ENCODE assay signal across 8 cellular contexts in the genomic region with DNA sequence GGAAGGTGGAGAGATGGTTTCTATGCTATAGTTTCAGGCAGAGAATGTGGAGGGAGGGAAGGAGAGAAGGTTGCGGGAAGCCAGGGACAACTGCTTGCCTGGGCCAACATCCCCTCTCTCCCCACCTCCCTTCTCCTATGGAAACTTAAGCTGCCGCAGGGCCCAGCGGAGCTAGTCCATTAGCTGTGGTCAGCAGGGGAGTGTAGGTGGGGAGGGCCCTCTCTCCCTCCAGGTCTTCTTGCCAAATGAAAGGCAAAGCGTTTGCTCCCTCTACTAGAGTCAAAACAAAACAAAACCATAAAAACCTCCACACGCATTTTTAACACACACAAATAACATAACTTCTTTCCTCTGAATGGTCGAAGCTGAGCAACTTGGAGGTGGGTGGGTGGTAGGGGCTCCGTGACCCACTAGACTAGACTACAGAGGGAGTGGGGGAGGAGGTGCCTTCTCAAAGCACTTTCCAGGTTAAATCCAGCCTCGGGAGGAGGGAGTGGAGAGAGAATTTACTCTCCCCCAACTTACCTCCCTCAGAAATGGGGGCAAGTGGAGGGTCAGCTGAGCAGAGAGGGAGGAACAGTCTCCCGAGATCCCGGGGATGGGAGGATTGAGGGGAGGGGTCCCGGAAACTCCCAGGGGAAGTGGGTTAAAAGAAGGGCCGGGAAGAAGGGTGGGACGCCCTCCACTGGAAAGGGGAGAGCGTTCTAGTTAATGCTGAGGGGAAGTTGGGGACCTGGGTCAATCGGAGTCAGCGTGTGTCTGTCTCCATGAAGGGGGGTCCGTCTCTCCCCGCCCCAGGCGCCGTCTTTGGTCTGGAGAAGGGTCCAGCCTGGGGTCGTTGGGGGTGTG. TPM values are rescaled to one million over a fixed set of nuclear protein-coding genes. Genes with fewer than 3 reads are reported as not detected.
DNase-seq lines count a peak whose midpoint lies in the region; ATAC-seq and TF ChIP-seq lines count a peak whose summit lies in the region.

No MANE protein-coding gene starts in this region.

- H3K4me2 ChIP-seq in fibroblast of lung (ENCODE audit: extremely low read depth, insufficient read depth, low read length): peak overlapping the region; percentile 36
- peak overlapping the region; percentile 80 for H3K4me2 ChIP-seq in trophoblast cell (ENCODE audit: low read length)

- no peaks in the 10 kb centered on the region for H3K36me3 ChIP-seq in fibroblast of lung (ENCODE audit: control insufficient read depth, insufficient read depth, low read length)
- no peaks in the 10 kb centered on the region for H3K36me3 ChIP-seq in trophoblast cell (ENCODE audit: control insufficient read depth in 1 of 2, insufficient read depth in 2 of 2, low read length in 2 of 2)

- peak overlapping the region; percentile 98 for H3K18ac ChIP-seq in trophoblast cell (ENCODE audit: low read length)

- peaks cover 9% of the 10 kb centered on the region for H3K79me2 ChIP-seq in fibroblast of lung (ENCODE audit: control insufficient read depth, insufficient read depth, low read length)
- peaks cover 17% of the 10 kb centered on the region for H3K79me2 ChIP-seq in trophoblast cell (ENCODE audit: control insufficient read depth, insufficient read depth, low read length, poor library complexity)

- H3K14ac ChIP-seq in trophoblast cell (ENCODE audit: low read length): peak overlapping the region; percentile 97

- H2AFZ ChIP-seq in fibroblast of lung (ENCODE audit: low read length): no peak overlapping the region
- H2AFZ ChIP-seq in trophoblast cell (ENCODE audit: insufficient read depth, low read length, poor library complexity): peak overlapping the region; percentile 82

- H3K27me3 ChIP-seq in fibroblast of lung (ENCODE audit: control insufficient read depth, insufficient read depth, low read length) (no peaks in the 10 kb centered on the region), trophoblast cell (ENCODE audit: insufficient read depth, low read length) (no peaks in the 10 kb centered on the region)

- H4K12ac ChIP-seq in trophoblast cell (ENCODE audit: low read depth, low read length): peak overlapping the region; percentile 83

- peaks cover 36% of the 10 kb centered on the region for H3K4me1 ChIP-seq in fibroblast of lung (ENCODE audit: control insufficient read depth, extremely low read depth, insufficient read depth, low read length)
- H3K4me1 ChIP-seq in trophoblast cell (ENCODE audit: control insufficient read depth in 1 of 2, insufficient read depth in 2 of 2, low read length in 2 of 2): peaks cover 10 to 16% of the 10 kb centered on the region in 2 experiments

- H4K91ac ChIP-seq in trophoblast cell (ENCODE audit: low read depth, low read length): peak overlapping the region; percentile 98

- H3K79me1 ChIP-seq in trophoblast cell (ENCODE audit: low read length): peaks cover 29% of the 10 kb centered on the region

- peak; percentile 85 for DNase-seq in ELF-1 (ENCODE audit: low read depth, low spot score)
- no peak for DNase-seq in RWPE1 (ENCODE audit: low spot score)
- peak; percentile 55 to 68 for DNase-seq in fibroblast of lung (ENCODE audit: low read depth in 2 of 2)
- DNase-seq in trophoblast cell: no peak
- no peak for DNase-seq in cerebellar nuclear complex (lab: John Stamatoyannopoulos, UW)
- DNase-seq in OCI-M1 (lab: John Stamatoyannopoulos, UW): no peak
- no peak for DNase-seq in NCI-H2081 (lab: John Stamatoyannopoulos, UW)

- no peak for TF ChIP-seq CTCF in RWPE1 (conservative IDR thresholded peaks at IDR 0.05; ENCODE audit: low read depth)
- TF ChIP-seq CTCF in fibroblast of lung (conservative IDR thresholded peaks at IDR 0.05 in 1 of 2, IDR thresholded peaks at IDR 0.05 in 1 of 2; ENCODE audit: low read depth in 1 of 2, low read length in 2 of 2): peak; percentile 4 to 25

- H3K4me3 ChIP-seq in fibroblast of lung (replicated peaks in 1 of 4; ENCODE audit: control extremely low read depth in 1 of 4, insufficient read depth in 1 of 4, low read depth in 3 of 4, low read length in 4 of 4) (peak overlapping the region; percentile 69 to 98 (median 81)), trophoblast cell (ENCODE audit: low read depth, low read length) (peak overlapping the region; percentile 67)

- no peaks in the 10 kb centered on the region for H4K20me1 ChIP-seq in fibroblast of lung (ENCODE audit: control insufficient read depth, extremely low read depth, insufficient read depth, low read length)

- peak overlapping the region; percentile 87 for H2BK120ac ChIP-seq in trophoblast cell (ENCODE audit: insufficient read depth, low read length, poor library complexity)

- no peak overlapping the region for H3K23ac ChIP-seq in trophoblast cell (ENCODE audit: low read length)

- ATAC-seq in GM21423 (IDR thresholded peaks at IDR 0.05; ENCODE audit: unreplicated experiment): no peak

- H2AK5ac ChIP-seq in trophoblast cell (ENCODE audit: low read length): peak overlapping the region; percentile 38

- CTCF ChIA-PET in RWPE1 (lab: Yijun Ruan, JAX): interaction anchor here (0.5 to 2.9 kb wide), 14 partner anchors 10 to 142 kb away, joined by 3 to 24 read pairs (median 5); partner anchors contain the start of gene KANSL2

- H4K8ac ChIP-seq in trophoblast cell (ENCODE audit: low read depth, low read length): peak overlapping the region; percentile 96

- H2BK5ac ChIP-seq in trophoblast cell (ENCODE audit: low read depth, low read length, poor library complexity): peak overlapping the region; percentile 45

- peak overlapping the region; percentile 61 for H3K4ac ChIP-seq in trophoblast cell (ENCODE audit: low read depth, low read length)

- peak overlapping the region; percentile 84 for H3K9ac ChIP-seq in fibroblast of lung (ENCODE audit: insufficient read depth, low read length)
- H3K9ac ChIP-seq in trophoblast cell (ENCODE audit: low read length): peak overlapping the region; percentile 3

- H3K9me3 ChIP-seq in fibroblast of lung (ENCODE audit: control insufficient read depth, insufficient read depth, low read depth, low read length): no peaks in the 10 kb centered on the region
- no peaks in the 10 kb centered on the region for H3K9me3 ChIP-seq in trophoblast cell (ENCODE audit: insufficient read depth, low read depth, low read length)

- WGBS in trophoblast cell (ENCODE audit: extremely low coverage, insufficient coverage, insufficient read length): 100% methylated on average over 1 of the region's 21 CpGs

- peak overlapping the region; percentile 87 for H3K27ac ChIP-seq in RWPE1
- peak overlapping the region; percentile 93 for H3K27ac ChIP-seq in fibroblast of lung (ENCODE audit: insufficient read depth, low read length)
- peak overlapping the region; percentile 32 for H3K27ac ChIP-seq in trophoblast cell (ENCODE audit: low read depth, low read length)

- H2BK12ac ChIP-seq in trophoblast cell (ENCODE audit: low read length): no peak overlapping the region

- POLR2A ChIA-PET in RWPE1 (lab: Yijun Ruan, JAX; ENCODE audit: low non-redundant PET): no interaction called here

RNA-seq across cellular contexts. Expression of gene CACNB3, which starts 4.6 kb away (rescaled TPM):
- 18.5 and 28.4 TPM in 2 replicates for total RNA-seq in fibroblast of lung
- 40.6 and 46.2 TPM in 2 replicates for polyA plus RNA-seq in fibroblast of lung
- polyA plus RNA-seq in fibroblast of lung (2012): 61.0 and 64.3 TPM in 2 replicates
- 104 and 111 TPM in 2 replicates for polyA minus RNA-seq in fibroblast of lung (ENCODE audit: low replicate concordance)
- 36.8 and 42.6 TPM in 2 replicates for polyA plus RNA-seq in trophoblast cell (2013)

RNA-seq across cellular contexts. Expression of gene ADCY6, which starts 24.8 kb away (rescaled TPM):
- 34.7 and 53.2 TPM in 2 replicates for total RNA-seq in fibroblast of lung
- polyA plus RNA-seq in fibroblast of lung: 14.4 and 27.4 TPM in 2 replicates
- polyA plus RNA-seq in fibroblast of lung (2012): 14.0 and 27.1 TPM in 2 replicates
- polyA minus RNA-seq in fibroblast of lung (ENCODE audit: low replicate concordance): 87.5 and 88.6 TPM in 2 replicates
- polyA plus RNA-seq in trophoblast cell (2013): 20.9 and 22.1 TPM in 2 replicates

RNA-seq across cellular contexts. Expression of gene DDX23, which starts 38.3 kb away (rescaled TPM):
- total RNA-seq in fibroblast of lung: 62.4 and 65.5 TPM in 2 replicates
- polyA plus RNA-seq in fibroblast of lung: 48.6 and 65.1 TPM in 2 replicates
- 50.7 and 67.1 TPM in 2 replicates for polyA plus RNA-seq in fibroblast of lung (2012)
- polyA minus RNA-seq in fibroblast of lung (ENCODE audit: low replicate concordance): 46.8 and 67.1 TPM in 2 replicates
- polyA plus RNA-seq in trophoblast cell (2013): 67.7 and 72.6 TPM in 2 replicates

RNA-seq across cellular contexts. Expression of gene RND1, which starts 52.0 kb away (rescaled TPM):
- under 0.01 and 0.17 TPM in 2 replicates for total RNA-seq in fibroblast of lung
- polyA plus RNA-seq in fibroblast of lung: 0.08 and 0.12 TPM in 2 replicates
- 0.09 and 0.22 TPM in 2 replicates for polyA plus RNA-seq in fibroblast of lung (2012)
- 0.71 TPM in 1 of 2 replicates, not detected in the other for polyA minus RNA-seq in fibroblast of lung (ENCODE audit: low replicate concordance)
- 1.3 and 1.7 TPM in 2 replicates for polyA plus RNA-seq in trophoblast cell (2013)

Comparison
In these comparisons a context has a peak if more than half of its experiments do, and no peak if none do; other contexts are left out.
1. DNase-seq: peak in ELF-1 (single experiment) and fibroblast of lung (2 of 2); none in RWPE1 (single experiment), trophoblast cell (0 of 2), cerebellar nuclear complex (0 of 2), OCI-M1 (single experiment) and NCI-H2081 (0 of 2).
2. H3K27ac ChIP-seq: peak in every context shown above with its lines; median percentile 93 in fibroblast of lung; 87 in RWPE1; 32 in trophoblast cell.